Comparison of ENCODE assay signal across 10 cellular contexts in genomic region chr17:40458001-40458791, GRCh38. TPM values are rescaled to one million over a fixed set of nuclear protein-coding genes. Genes with fewer than 3 reads are reported as not detected.
A peak's percentile ranks its signal among the peaks of the same experiment; 100 is the strongest.
DNase-seq lines count a peak whose midpoint lies in the region; ATAC-seq and TF ChIP-seq lines count a peak whose summit lies in the region.
"Had no signal": no experiment of that assay in that cellular context is flagged by ENCODE, and none has a peak within 500 bp of the region (broad histone marks: within the 10 kb centered on the region; RNA-seq: fewer than 3 reads in every experiment).

No MANE protein-coding gene starts in this region.

- H3K4me1 ChIP-seq in adipocyte (ENCODE audit: control insufficient read depth, insufficient read depth, low read length), result peaks cover 91% of the 10 kb centered on the region
- peaks cover 16% of the 10 kb centered on the region for H3K4me1 ChIP-seq in right cardiac atrium (ENCODE audit: control insufficient read depth, insufficient read depth, low read length)
- peaks cover 11% of the 10 kb centered on the region for H3K4me1 ChIP-seq in smooth muscle cell (ENCODE audit: low read depth)

- TF ChIP-seq CTCF in smooth muscle cell (IDR thresholded peaks at IDR 0.05; ENCODE audit: borderline replicate concordance, insufficient read depth, poor library complexity, severe bottlenecking), result no peak

- H3K27me3 ChIP-seq in adipocyte (replicated peaks; ENCODE audit: control insufficient read depth, insufficient read depth, low read length) (no peaks in the 10 kb centered on the region), right cardiac atrium (ENCODE audit: control insufficient read depth, insufficient read depth) (no peaks in the 10 kb centered on the region), smooth muscle cell (ENCODE audit: low read depth) (no peaks in the 10 kb centered on the region)

- peak; percentile 1 to 10 for ATAC-seq in right cardiac atrium
- no peak for ATAC-seq in activated CD8-positive, alpha-beta T cell treated with anti-CD3 and anti-CD28 coated beads, Interleukin-2, amount 10 ng/mL, durations not matched to agents 7 days and 5 days
- ATAC-seq in HG03045 (IDR thresholded peaks at IDR 0.05; ENCODE audit: unreplicated experiment), result no peak

- H3K9me3 ChIP-seq in adipocyte (ENCODE audit: control insufficient read depth, low read length), result no peaks in the 10 kb centered on the region
- no peaks in the 10 kb centered on the region for H3K9me3 ChIP-seq in right cardiac atrium (ENCODE audit: control insufficient read depth, low read length)
- no peaks in the 10 kb centered on the region for H3K9me3 ChIP-seq in smooth muscle cell (replicated peaks; ENCODE audit: low read depth)

- H3K79me2 ChIP-seq in smooth muscle cell (ENCODE audit: low read depth), result no peaks in the 10 kb centered on the region

- no peaks in the 10 kb centered on the region for H3K9me3 Mint-ChIP-seq in activated CD8-positive, alpha-beta T cell treated with anti-CD3 and anti-CD28 coated beads, Interleukin-2, amount 10 ng/mL, durations not matched to agents 7 days and 5 days (ENCODE audit: insufficient read depth)

- H3K4me2 ChIP-seq in smooth muscle cell, result no peak overlapping the region

- no peak overlapping the region for H3K4me3 ChIP-seq in adipocyte (ENCODE audit: low read length)
- H3K4me3 ChIP-seq in right cardiac atrium (ENCODE audit: low read length), result no peak overlapping the region
- H3K4me3 ChIP-seq in smooth muscle cell, result no peak overlapping the region

- no peaks in the 10 kb centered on the region for H3K27me3 Mint-ChIP-seq in activated CD8-positive, alpha-beta T cell treated with anti-CD3 and anti-CD28 coated beads, Interleukin-2, amount 10 ng/mL, durations not matched to agents 7 days and 5 days (ENCODE audit: low read depth)

- DNase-seq in HCEC 1CT, result peak; percentile 50
- DNase-seq in adipocyte (ENCODE audit: low read depth), result peak; percentile 88
- peak; percentile 58 to 84 (median 81) for DNase-seq in right cardiac atrium
- no peak for DNase-seq in smooth muscle cell (lab: John Stamatoyannopoulos, UW; ENCODE audit: unreplicated experiment)
- no peak for DNase-seq in activated CD4-positive, CD25-positive, alpha-beta regulatory T cell (lab: John Stamatoyannopoulos, UW)
- no peak for DNase-seq in SIG-M5 treated with dmso at 0.1 percent for 504 hours (lab: John Stamatoyannopoulos, UW; ENCODE audit: unreplicated experiment)
- no peak for DNase-seq in activated CD8-positive, alpha-beta T cell treated with anti-CD3 and anti-CD28 coated beads, Interleukin-2, amount 10 ng/mL, durations not matched to agents 7 days and 5 days
- DNase-seq: NCI-H1105 treated with DMSO at 0.1 percent for 48 hours had no signal

- intact Hi-C loops in right cardiac atrium (cut with DNase I), result no loop called here

- no peak overlapping the region for H3K4me3 Mint-ChIP-seq in activated CD8-positive, alpha-beta T cell treated with anti-CD3 and anti-CD28 coated beads, Interleukin-2, amount 10 ng/mL, durations not matched to agents 7 days and 5 days

- H3K9ac ChIP-seq in adipocyte (ENCODE audit: low read length) (peak overlapping the region; percentile 79), smooth muscle cell (ENCODE audit: low read depth) (no peak overlapping the region)

- peaks cover 2% of the 10 kb centered on the region for H3K4me1 Mint-ChIP-seq in activated CD8-positive, alpha-beta T cell treated with anti-CD3 and anti-CD28 coated beads, Interleukin-2, amount 10 ng/mL, durations not matched to agents 7 days and 5 days (ENCODE audit: low read depth)

- no peaks in the 10 kb centered on the region for H3F3A ChIP-seq in smooth muscle cell (ENCODE audit: low read depth)

- no peaks in the 10 kb centered on the region for H4K20me1 ChIP-seq in smooth muscle cell (ENCODE audit: low read depth)

- CTCF ChIA-PET in activated CD8-positive, alpha-beta T cell treated with anti-CD3 and anti-CD28 coated beads, Interleukin-2, amount 10 ng/mL, durations not matched to agents 7 days and 5 days (lab: Charles Lee), result interaction anchor here (1.4 kb wide), 1 partner anchor 18 kb away, joined by 5 read pairs; no protein-coding TSS in a partner anchor

- H3K36me3 ChIP-seq in adipocyte (ENCODE audit: control insufficient read depth, insufficient read depth, low read length, severe bottlenecking) (peaks cover 57% of the 10 kb centered on the region), smooth muscle cell (ENCODE audit: low read depth) (no peaks in the 10 kb centered on the region)

- peaks cover 17% of the 10 kb centered on the region for H3K36me3 Mint-ChIP-seq in activated CD8-positive, alpha-beta T cell treated with anti-CD3 and anti-CD28 coated beads, Interleukin-2, amount 10 ng/mL, durations not matched to agents 7 days and 5 days (ENCODE audit: low read depth)

- WGBS in right cardiac atrium, result 28% methylated on average over 16 of the region's 16 CpGs
- WGBS in smooth muscle cell (ENCODE audit: low lambda C conversion rate), result 56% methylated on average over 16 of the region's 16 CpGs

- POLR2A ChIA-PET in activated CD8-positive, alpha-beta T cell treated with anti-CD3 and anti-CD28 coated beads, Interleukin-2, amount 10 ng/mL, durations not matched to agents 7 days and 5 days (lab: Charles Lee), result interaction anchor here (0.7 to 1.5 kb wide), 2 partner anchors 14 to 96 kb away, joined by 3 to 6 read pairs; no protein-coding TSS in a partner anchor

- peak overlapping the region; percentile 10 for H3K27ac ChIP-seq in right cardiac atrium (ENCODE audit: low read length)
- H3K27ac ChIP-seq in smooth muscle cell (ENCODE audit: low read depth), result peak overlapping the region; percentile 11
- H3K27ac ChIP-seq: VCaP had no signal

- no peak overlapping the region for H2AFZ ChIP-seq in smooth muscle cell (ENCODE audit: low read depth)

- no peak overlapping the region for H3K27ac Mint-ChIP-seq in activated CD8-positive, alpha-beta T cell treated with anti-CD3 and anti-CD28 coated beads, Interleukin-2, amount 10 ng/mL, durations not matched to agents 7 days and 5 days

RNA-seq across cellular contexts. Expression of gene IGFBP4, which starts 14.9 kb away (rescaled TPM):
- 100 to 1,000 TPM; 159 to 510 (median 262) TPM for total RNA-seq in right cardiac atrium
- polyA plus RNA-seq in right cardiac atrium, result 205 TPM
- total RNA-seq in smooth muscle cell, result 63.8 and 91.0 TPM in 2 replicates
- 305 and 413 TPM in 2 replicates for polyA plus RNA-seq in smooth muscle cell
- total RNA-seq in activated CD8-positive, alpha-beta T cell treated with anti-CD3 and anti-CD28 coated beads, Interleukin-2, amount 10 ng/mL, durations not matched to agents 7 days and 5 days, result 10 to 100 TPM; 28.7 to 28.9 TPM

RNA-seq across cellular contexts. Expression of gene TOP2A, which starts 40.5 kb away (rescaled TPM):
- total RNA-seq in right cardiac atrium (1 to 10 TPM in 3 of 4 donors, under 1 TPM in 1; 0.22 to 5.9 (median 3.2) TPM), smooth muscle cell (42.3 and 45.5 TPM in 2 replicates)
- polyA plus RNA-seq in right cardiac atrium (0.70 TPM), smooth muscle cell (15.4 and 26.2 TPM in 2 replicates)
- total RNA-seq in activated CD8-positive, alpha-beta T cell treated with anti-CD3 and anti-CD28 coated beads, Interleukin-2, amount 10 ng/mL, durations not matched to agents 7 days and 5 days, result 100 to 1,000 TPM; 517 to 567 TPM

RNA-seq across cellular contexts. Expression of gene TNS4, which starts 43.2 kb away (rescaled TPM):
- total RNA-seq in right cardiac atrium (under 1 TPM in 1 of 4 donors, not detected in 3; 0.14 TPM), smooth muscle cell (0.63 and 1.2 TPM in 2 replicates)
- polyA plus RNA-seq in right cardiac atrium (not detected), smooth muscle cell (0.13 and 3.3 TPM in 2 replicates)
- 1 to 10 TPM; 8.4 to 9.0 TPM for total RNA-seq in activated CD8-positive, alpha-beta T cell treated with anti-CD3 and anti-CD28 coated beads, Interleukin-2, amount 10 ng/mL, durations not matched to agents 7 days and 5 days

Comparison
In these comparisons a context has a peak if more than half of its experiments do, and no peak if none do; other contexts are left out.
1. DNase-seq: peak in HCEC 1CT (single experiment), adipocyte (single experiment) and right cardiac atrium (3 of 3); none in smooth muscle cell (single experiment), activated CD4-positive, CD25-positive, alpha-beta regulatory T cell (0 of 4), SIG-M5 treated with dmso at 0.1 percent for 504 hours (single experiment) and activated CD8-positive, alpha-beta T cell treated with anti-CD3 and anti-CD28 coated beads, Interleukin-2, amount 10 ng/mL, durations not matched to agents 7 days and 5 days (single experiment).
2. ATAC-seq: peak in right cardiac atrium (2 of 2); none in activated CD8-positive, alpha-beta T cell treated with anti-CD3 and anti-CD28 coated beads, Interleukin-2, amount 10 ng/mL, durations not matched to agents 7 days and 5 days (single experiment) and HG03045 (single experiment).
3. RNA of gene TOP2A, which starts 40.5 kb away (total RNA-seq): 517 to 567 TPM in activated CD8-positive, alpha-beta T cell treated with anti-CD3 and anti-CD28 coated beads, Interleukin-2, amount 10 ng/mL, durations not matched to agents 7 days and 5 days; 42.3 to 45.5 TPM in smooth muscle cell and 0.22 to 5.9 TPM in right cardiac atrium; every median in the first group is over 10 times any median in the second.